Comparison of ENCODE assay signal across 1 cellular context in the genomic region with DNA sequence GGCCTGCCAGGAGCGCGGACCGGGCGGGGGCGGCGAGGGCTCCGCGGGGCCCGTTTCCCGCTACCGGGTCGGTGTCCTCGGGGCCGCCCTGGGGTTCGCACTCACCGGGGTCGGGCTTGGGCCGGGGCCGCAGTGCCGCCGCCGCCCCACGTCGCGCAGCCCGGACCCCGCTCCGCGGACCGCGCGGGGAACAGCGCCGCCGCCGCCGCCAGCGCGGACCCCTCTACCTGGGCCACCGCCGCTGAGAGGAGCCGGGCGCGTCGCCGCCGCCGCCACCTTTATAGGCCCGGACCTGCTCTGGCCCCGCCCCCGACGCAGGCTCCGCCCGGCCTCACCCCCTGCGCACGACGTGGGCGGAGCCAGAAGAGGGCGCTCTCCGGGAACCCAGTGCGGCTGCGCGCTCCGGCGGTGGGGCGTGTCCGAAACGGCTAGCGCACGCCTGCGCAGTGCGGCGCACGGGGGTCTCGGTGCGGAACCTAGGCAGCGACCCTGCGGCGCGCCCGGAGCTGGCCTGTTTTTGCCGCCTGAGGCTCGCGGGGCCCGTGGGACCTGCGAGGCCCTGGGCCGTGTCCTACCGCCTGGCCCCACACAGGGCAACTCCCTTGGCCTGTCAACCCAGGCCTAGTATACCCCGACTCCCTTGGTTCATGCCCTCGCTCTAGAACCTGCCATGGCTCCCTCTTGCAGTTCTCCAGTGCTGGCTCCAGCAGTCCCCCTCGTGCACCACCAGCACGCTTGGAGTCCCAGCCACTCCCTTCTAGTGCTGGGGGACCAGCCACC.
A peak's percentile ranks its signal among the peaks of the same experiment; 100 is the strongest.
TF ChIP-seq lines count a peak whose summit lies in the region.

MKNK2 (minus strand) TSS at position 254 of the 780 bp plus-strand sequence. CDS start 393 bp downstream, outside the sequence.

TF ChIP-seq in HEK293, 187 proteins besides CTCF, POLR2A, EP300 and RAD21 (continues in another document):
- TF ChIP-seq ZNF280C (tag by site-specific recombination; IDR thresholded peaks at IDR 0.05) = no peak
- peak; percentile 50; the same call in 1 of the 2 replicates for TF ChIP-seq ZNF660 (tag by site-specific recombination; IDR thresholded peaks at IDR 0.05)
- TF ChIP-seq PRDM10 (tag by site-specific recombination; IDR thresholded peaks at IDR 0.05) = no peak
- no peak for TF ChIP-seq ZNF146 (tag by site-specific recombination; IDR thresholded peaks at IDR 0.05)
- no peak; the same call in 1 of the 2 replicates for TF ChIP-seq GLIS2 (tag by site-specific recombination; IDR thresholded peaks at IDR 0.05)
- peak; percentile 55; the same call in 1 of the 2 replicates for TF ChIP-seq ZBTB8A (tag by site-specific recombination; IDR thresholded peaks at IDR 0.05)
- TF ChIP-seq, protein P1, sequence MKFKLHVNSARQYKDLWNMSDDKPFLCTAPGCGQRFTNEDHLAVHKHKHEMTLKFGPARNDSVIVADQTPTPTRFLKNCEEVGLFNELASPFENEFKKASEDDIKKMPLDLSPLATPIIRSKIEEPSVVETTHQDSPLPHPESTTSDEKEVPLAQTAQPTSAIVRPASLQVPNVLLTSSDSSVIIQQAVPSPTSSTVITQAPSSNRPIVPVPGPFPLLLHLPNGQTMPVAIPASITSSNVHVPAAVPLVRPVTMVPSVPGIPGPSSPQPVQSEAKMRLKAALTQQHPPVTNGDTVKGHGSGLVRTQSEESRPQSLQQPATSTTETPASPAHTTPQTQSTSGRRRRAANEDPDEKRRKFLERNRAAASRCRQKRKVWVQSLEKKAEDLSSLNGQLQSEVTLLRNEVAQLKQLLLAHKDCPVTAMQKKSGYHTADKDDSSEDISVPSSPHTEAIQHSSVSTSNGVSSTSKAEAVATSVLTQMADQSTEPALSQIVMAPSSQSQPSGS (tag by site-specific recombination; IDR thresholded peaks at IDR 0.05; ENCODE audit: low read depth) = no peak
- TF ChIP-seq, protein P2, sequence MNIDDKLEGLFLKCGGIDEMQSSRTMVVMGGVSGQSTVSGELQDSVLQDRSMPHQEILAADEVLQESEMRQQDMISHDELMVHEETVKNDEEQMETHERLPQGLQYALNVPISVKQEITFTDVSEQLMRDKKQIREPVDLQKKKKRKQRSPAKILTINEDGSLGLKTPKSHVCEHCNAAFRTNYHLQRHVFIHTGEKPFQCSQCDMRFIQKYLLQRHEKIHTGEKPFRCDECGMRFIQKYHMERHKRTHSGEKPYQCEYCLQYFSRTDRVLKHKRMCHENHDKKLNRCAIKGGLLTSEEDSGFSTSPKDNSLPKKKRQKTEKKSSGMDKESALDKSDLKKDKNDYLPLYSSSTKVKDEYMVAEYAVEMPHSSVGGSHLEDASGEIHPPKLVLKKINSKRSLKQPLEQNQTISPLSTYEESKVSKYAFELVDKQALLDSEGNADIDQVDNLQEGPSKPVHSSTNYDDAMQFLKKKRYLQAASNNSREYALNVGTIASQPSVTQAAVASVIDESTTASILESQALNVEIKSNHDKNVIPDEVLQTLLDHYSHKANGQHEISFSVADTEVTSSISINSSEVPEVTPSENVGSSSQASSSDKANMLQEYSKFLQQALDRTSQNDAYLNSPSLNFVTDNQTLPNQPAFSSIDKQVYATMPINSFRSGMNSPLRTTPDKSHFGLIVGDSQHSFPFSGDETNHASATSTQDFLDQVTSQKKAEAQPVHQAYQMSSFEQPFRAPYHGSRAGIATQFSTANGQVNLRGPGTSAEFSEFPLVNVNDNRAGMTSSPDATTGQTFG (tag by site-specific recombination; IDR thresholded peaks at IDR 0.05; ENCODE audit: borderline replicate concordance) = no peak
- peak; percentile 100 for TF ChIP-seq ZNF16 (tag by site-specific recombination; IDR thresholded peaks at IDR 0.05; ENCODE audit: low read depth)
- no peak for TF ChIP-seq ZNF530 (tag by site-specific recombination; IDR thresholded peaks at IDR 0.05; ENCODE audit: low read depth)
- 0 out of 2 replicates have a peak, but pooled peaks have one; percentile 20 for TF ChIP-seq ZNF792 (tag by site-specific recombination; IDR thresholded peaks at IDR 0.05)
- TF ChIP-seq ZNF610 (tag by site-specific recombination; IDR thresholded peaks at IDR 0.05; ENCODE audit: borderline replicate concordance) = no peak
- no peak for TF ChIP-seq RBAK (tag by site-specific recombination; IDR thresholded peaks at IDR 0.05)
- TF ChIP-seq ELK4 (IDR thresholded peaks at IDR 0.05; ENCODE audit: borderline replicate concordance, low read depth, low read length) = no peak
- TF ChIP-seq ZNF837 (tag by site-specific recombination; IDR thresholded peaks at IDR 0.05) = no peak
- TF ChIP-seq ZNF600 (tag by site-specific recombination; IDR thresholded peaks at IDR 0.05) = peak; percentile 67
- no peak for TF ChIP-seq ZNF747 (tag by site-specific recombination; IDR thresholded peaks at IDR 0.05)
- TF ChIP-seq ZNF302 (tag by site-specific recombination; IDR thresholded peaks at IDR 0.05; ENCODE audit: low read depth) = no peak
- TF ChIP-seq BCL11B (tag by site-specific recombination; IDR thresholded peaks at IDR 0.05; ENCODE audit: low read depth) = no peak
- no peak for TF ChIP-seq ZNF341 (tag by site-specific recombination; IDR thresholded peaks at IDR 0.05; ENCODE audit: low read depth)
- no peak for TF ChIP-seq ZNF514 (tag by site-specific recombination; IDR thresholded peaks at IDR 0.05)
- peak; percentile 75 for TF ChIP-seq ZNF398 (tag by site-specific recombination; IDR thresholded peaks at IDR 0.05)
- peak; percentile 77 for TF ChIP-seq ZNF24 (tag by site-specific recombination; IDR thresholded peaks at IDR 0.05)
- no peak for TF ChIP-seq ZNF549 (tag by site-specific recombination; IDR thresholded peaks at IDR 0.05)
- TF ChIP-seq, protein P3, sequence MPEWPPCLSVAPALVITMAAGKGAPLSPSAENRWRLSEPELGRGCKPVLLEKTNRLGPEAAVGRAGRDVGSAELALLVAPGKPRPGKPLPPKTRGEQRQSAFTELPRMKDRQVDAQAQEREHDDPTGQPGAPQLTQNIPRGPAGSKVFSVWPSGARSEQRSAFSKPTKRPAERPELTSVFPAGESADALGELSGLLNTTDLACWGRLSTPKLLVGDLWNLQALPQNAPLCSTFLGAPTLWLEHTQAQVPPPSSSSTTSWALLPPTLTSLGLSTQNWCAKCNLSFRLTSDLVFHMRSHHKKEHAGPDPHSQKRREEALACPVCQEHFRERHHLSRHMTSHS (tag by site-specific recombination; IDR thresholded peaks at IDR 0.05) = no peak
- no peak for TF ChIP-seq ZNF544 (tag by site-specific recombination; IDR thresholded peaks at IDR 0.05)
- no peak for TF ChIP-seq ZNF114 (tag by site-specific recombination; IDR thresholded peaks at IDR 0.05)
- TF ChIP-seq ZNF184 (tag by site-specific recombination; IDR thresholded peaks at IDR 0.05) = no peak
- no peak for TF ChIP-seq ZNF449 (tag by site-specific recombination; IDR thresholded peaks at IDR 0.05)
- no peak for TF ChIP-seq ZNF354C (tag by site-specific recombination; IDR thresholded peaks at IDR 0.05; ENCODE audit: borderline replicate concordance, low read depth)
- TF ChIP-seq REPIN1 (tag by site-specific recombination; IDR thresholded peaks at IDR 0.05; ENCODE audit: low read depth) = 0 out of 2 replicates have a peak, but pooled peaks have one; percentile 47
- TF ChIP-seq ZNF121 (tag by site-specific recombination; IDR thresholded peaks at IDR 0.05) = peak; percentile 97
- TF ChIP-seq PRDM6 (tag by site-specific recombination; IDR thresholded peaks at IDR 0.05) = no peak
- no peak for TF ChIP-seq ZBTB21 (tag by site-specific recombination; IDR thresholded peaks at IDR 0.05)
- no peak for TF ChIP-seq SETDB1 (IDR thresholded peaks at IDR 0.05; ENCODE audit: insufficient read length, low read length)
- TF ChIP-seq, protein P4, sequence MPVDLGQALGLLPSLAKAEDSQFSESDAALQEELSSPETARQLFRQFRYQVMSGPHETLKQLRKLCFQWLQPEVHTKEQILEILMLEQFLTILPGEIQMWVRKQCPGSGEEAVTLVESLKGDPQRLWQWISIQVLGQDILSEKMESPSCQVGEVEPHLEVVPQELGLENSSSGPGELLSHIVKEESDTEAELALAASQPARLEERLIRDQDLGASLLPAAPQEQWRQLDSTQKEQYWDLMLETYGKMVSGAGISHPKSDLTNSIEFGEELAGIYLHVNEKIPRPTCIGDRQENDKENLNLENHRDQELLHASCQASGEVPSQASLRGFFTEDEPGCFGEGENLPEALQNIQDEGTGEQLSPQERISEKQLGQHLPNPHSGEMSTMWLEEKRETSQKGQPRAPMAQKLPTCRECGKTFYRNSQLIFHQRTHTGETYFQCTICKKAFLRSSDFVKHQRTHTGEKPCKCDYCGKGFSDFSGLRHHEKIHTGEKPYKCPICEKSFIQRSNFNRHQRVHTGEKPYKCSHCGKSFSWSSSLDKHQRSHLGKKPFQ (tag by site-specific recombination; IDR thresholded peaks at IDR 0.05) = no peak
